ENCODE assay signal across 13 cellular contexts in genomic region chr6:151402228-151402627, GRCh38. TPM values are rescaled to one million over a fixed set of nuclear protein-coding genes. Genes with fewer than 3 reads are reported as not detected.
DNase-seq lines count a peak whose midpoint lies in the region; ATAC-seq and TF ChIP-seq lines count a peak whose summit lies in the region.
"Had no signal": no experiment of that assay in that cellular context is flagged by ENCODE, and none has a peak within 500 bp of the region (broad histone marks: within the 10 kb centered on the region; RNA-seq: fewer than 3 reads in every experiment).

No MANE protein-coding gene starts in this region.

- H3K27me3 ChIP-seq in CD8-positive, alpha-beta T cell (ENCODE audit: insufficient read depth, low read length) = no peaks in the 10 kb centered on the region

- CTCF ChIA-PET in CD8-positive, alpha-beta T cell (lab: Charles Lee) = interaction anchor here (0.6 kb wide), 1 partner anchor 33 kb away, joined by 3 read pairs; no protein-coding TSS in a partner anchor

- TF ChIP-seq CTCF in CD8-positive, alpha-beta T cell (IDR thresholded peaks at IDR 0.05) = no peak
- TF ChIP-seq CTCF in nephron (IDR thresholded peaks at IDR 0.05; ENCODE audit: unreplicated experiment in 3 of 3) = no peak

- H3K27me3 Mint-ChIP-seq in activated T-cell treated with anti-CD3 and anti-CD28 coated beads, Interleukin-2, amount 50 U/mL, for 72 hours (ENCODE audit: low read depth) = no peaks in the 10 kb centered on the region
- no peaks in the 10 kb centered on the region for H3K27me3 Mint-ChIP-seq in activated T-cell treated with anti-CD3 and anti-CD28 coated beads, Interleukin-2, amount 50 U/mL, for 4 hours (ENCODE audit: low read depth)
- H3K27me3 Mint-ChIP-seq in CD8-positive, alpha-beta T cell (ENCODE audit: low read depth) = no peaks in the 10 kb centered on the region
- H3K27me3 Mint-ChIP-seq in effector memory CD8-positive, alpha-beta T cell = no peaks in the 10 kb centered on the region
- H3K27me3 Mint-ChIP-seq in nephron (ENCODE audit: low read depth) = no peaks in the 10 kb centered on the region

- ATAC-seq in activated T-cell treated with anti-CD3 and anti-CD28 coated beads, Interleukin-2, amount 50 U/mL, for 72 hours (replicated peaks in 1 of 2) = no peak
- no peak for ATAC-seq in activated T-cell treated with anti-CD3 and anti-CD28 coated beads, Interleukin-2, amount 50 U/mL, for 4 hours
- no peak for ATAC-seq in CD8-positive, alpha-beta T cell
- ATAC-seq in effector memory CD8-positive, alpha-beta T cell (replicated peaks) = no peak
- ATAC-seq in GM21360 (IDR thresholded peaks at IDR 0.05; ENCODE audit: unreplicated experiment) = no peak

- peak overlapping the region; percentile 33 for H3K27ac Mint-ChIP-seq in activated T-cell treated with anti-CD3 and anti-CD28 coated beads, Interleukin-2, amount 50 U/mL, for 72 hours
- peak overlapping the region; percentile 53 for H3K27ac Mint-ChIP-seq in CD8-positive, alpha-beta T cell
- H3K27ac Mint-ChIP-seq in effector memory CD8-positive, alpha-beta T cell = peak overlapping the region; percentile 29 to 64
- H3K27ac Mint-ChIP-seq in nephron = peak overlapping the region in 2 of 3 experiments; percentile 13 to 40

- no peaks in the 10 kb centered on the region for H3K9me3 Mint-ChIP-seq in activated T-cell treated with anti-CD3 and anti-CD28 coated beads, Interleukin-2, amount 50 U/mL, for 72 hours
- H3K9me3 Mint-ChIP-seq in activated T-cell treated with anti-CD3 and anti-CD28 coated beads, Interleukin-2, amount 50 U/mL, for 4 hours = no peaks in the 10 kb centered on the region
- no peaks in the 10 kb centered on the region for H3K9me3 Mint-ChIP-seq in CD8-positive, alpha-beta T cell
- no peaks in the 10 kb centered on the region for H3K9me3 Mint-ChIP-seq in effector memory CD8-positive, alpha-beta T cell
- H3K9me3 Mint-ChIP-seq in nephron = no peaks in the 10 kb centered on the region

- no peak overlapping the region for H3K27ac ChIP-seq in CD8-positive, alpha-beta T cell (ENCODE audit: low read depth, low read length)

- H3K4me3 ChIP-seq in CD8-positive, alpha-beta T cell (ENCODE audit: low read depth, low read length) = no peak overlapping the region
- H3K4me3 ChIP-seq: HAP-1 had no signal

- POLR2A ChIA-PET in CD8-positive, alpha-beta T cell (lab: Charles Lee) = no interaction called here

- H3K4me3 Mint-ChIP-seq in activated T-cell treated with anti-CD3 and anti-CD28 coated beads, Interleukin-2, amount 50 U/mL, for 72 hours = no peak overlapping the region
- H3K4me3 Mint-ChIP-seq in activated T-cell treated with anti-CD3 and anti-CD28 coated beads, Interleukin-2, amount 50 U/mL, for 4 hours = no peak overlapping the region
- H3K4me3 Mint-ChIP-seq in CD8-positive, alpha-beta T cell = no peak overlapping the region
- H3K4me3 Mint-ChIP-seq in effector memory CD8-positive, alpha-beta T cell = no peak overlapping the region
- no peak overlapping the region for H3K4me3 Mint-ChIP-seq in nephron

- no peak for DNase-seq in activated T-cell treated with anti-CD3 and anti-CD28 coated beads, Interleukin-2, amount 50 U/mL, for 72 hours
- DNase-seq in activated T-cell treated with anti-CD3 and anti-CD28 coated beads, Interleukin-2, amount 50 U/mL, for 4 hours = no peak
- DNase-seq in CD8-positive, alpha-beta T cell = no peak
- no peak for DNase-seq in effector memory CD8-positive, alpha-beta T cell
- no peak for DNase-seq in HuH-7.5 (ENCODE audit: low spot score)
- no peak for DNase-seq in stimulated activated CD4-positive, alpha-beta T cell treated with anti-CD3 and anti-CD28 coated beads, Interleukin-2, amount 100 ng/mL, for 48 hours
- DNase-seq: NCI-H1417 treated with DMSO at 0.1 percent for 48 hours, NCI-H2029, NCI-H510A, SIG-M5 had no signal

- H3K9me3 ChIP-seq in CD8-positive, alpha-beta T cell (ENCODE audit: low read length) = no peaks in the 10 kb centered on the region
- H3K9me3 ChIP-seq: HAP-1 had no signal

- H3K36me3 Mint-ChIP-seq in activated T-cell treated with anti-CD3 and anti-CD28 coated beads, Interleukin-2, amount 50 U/mL, for 72 hours (ENCODE audit: insufficient read depth in 2 of 2) = peaks cover 2 to 21% of the 10 kb centered on the region in 2 donors
- peaks cover 15% of the 10 kb centered on the region for H3K36me3 Mint-ChIP-seq in activated T-cell treated with anti-CD3 and anti-CD28 coated beads, Interleukin-2, amount 50 U/mL, for 4 hours (ENCODE audit: insufficient read depth)
- H3K36me3 Mint-ChIP-seq in CD8-positive, alpha-beta T cell = peaks cover 50% of the 10 kb centered on the region
- peaks cover 38% of the 10 kb centered on the region for H3K36me3 Mint-ChIP-seq in effector memory CD8-positive, alpha-beta T cell (ENCODE audit: insufficient read depth)
- H3K36me3 Mint-ChIP-seq in nephron (ENCODE audit: low read depth) = peaks cover 55% of the 10 kb centered on the region

- intact Hi-C loops in CD8-positive, alpha-beta T cell (cut with DNase I, micrococcal nuclease) = loop anchor here in 1 of 2 experiments (10.0 kb wide), 1 partner anchor 47 kb away; no protein-coding TSS in a partner anchor

- no peaks in the 10 kb centered on the region for H3K36me3 ChIP-seq in CD8-positive, alpha-beta T cell (ENCODE audit: insufficient read depth, low read length)

- H3K4me1 ChIP-seq in CD8-positive, alpha-beta T cell (ENCODE audit: insufficient read depth, low read length) = peaks cover 28% of the 10 kb centered on the region

- peaks cover 52% of the 10 kb centered on the region for H3K4me1 Mint-ChIP-seq in activated T-cell treated with anti-CD3 and anti-CD28 coated beads, Interleukin-2, amount 50 U/mL, for 72 hours (ENCODE audit: low read depth)
- peaks cover 51% of the 10 kb centered on the region for H3K4me1 Mint-ChIP-seq in activated T-cell treated with anti-CD3 and anti-CD28 coated beads, Interleukin-2, amount 50 U/mL, for 4 hours (ENCODE audit: low read depth)
- H3K4me1 Mint-ChIP-seq in CD8-positive, alpha-beta T cell (ENCODE audit: low read depth) = peaks cover 67% of the 10 kb centered on the region
- peaks cover 28 to 51% of the 10 kb centered on the region in 2 donors for H3K4me1 Mint-ChIP-seq in effector memory CD8-positive, alpha-beta T cell (ENCODE audit: low read depth in 2 of 2)
- peaks cover 7% of the 10 kb centered on the region for H3K4me1 Mint-ChIP-seq in nephron

RNA-seq across cellular contexts. Expression of gene ZBTB2, which starts 10.9 kb away (rescaled TPM):
- total RNA-seq in activated T-cell treated with anti-CD3 and anti-CD28 coated beads, Interleukin-2, amount 50 U/mL, for 72 hours = 10 to 100 TPM; 24.3 to 27.7 TPM
- 10 to 100 TPM; 18.5 to 21.7 (median 19.5) TPM for total RNA-seq in activated T-cell treated with anti-CD3 and anti-CD28 coated beads, Interleukin-2, amount 50 U/mL, for 4 hours
- total RNA-seq in CD8-positive, alpha-beta T cell = 10 to 100 TPM; 22.1 to 23.0 TPM

RNA-seq across cellular contexts. Expression of gene RMND1, which starts 49.7 kb away (rescaled TPM):
- total RNA-seq in activated T-cell treated with anti-CD3 and anti-CD28 coated beads, Interleukin-2, amount 50 U/mL, for 72 hours = 10 to 100 TPM; 22.7 to 26.6 TPM
- total RNA-seq in activated T-cell treated with anti-CD3 and anti-CD28 coated beads, Interleukin-2, amount 50 U/mL, for 4 hours = 10 to 100 TPM; 15.3 to 18.1 (median 16.5) TPM
- total RNA-seq in CD8-positive, alpha-beta T cell = 1 to 10 TPM; 5.8 to 6.3 TPM
